In genomic region chr14:19402097-19402496, GRCh38 we compare ENCODE assay signal across 1 cellular context. TPM values are rescaled to one million over a fixed set of nuclear protein-coding genes. Genes with fewer than 3 reads are reported as not detected.
"Had no signal": no experiment of that assay in that cellular context is flagged by ENCODE, and none has a peak within 500 bp of the region (broad histone marks: within the 10 kb centered on the region; RNA-seq: fewer than 3 reads in every experiment).

No MANE protein-coding gene starts in this region.

RNA-seq across cellular contexts. Expression of gene POTEG, which starts 32.0 kb away (rescaled TPM):
- total RNA-seq: G401 had no signal
